Comparison of ENCODE assay signal across 8 cellular contexts in genomic region chr3:167750273-167750971, GRCh38.
A peak's percentile ranks its signal among the peaks of the same experiment; 100 is the strongest.
DNase-seq lines count a peak whose midpoint lies in the region; ATAC-seq and TF ChIP-seq lines count a peak whose summit lies in the region.

No MANE protein-coding gene starts in this region.

- no peak for TF ChIP-seq CTCF in GM13976 (IDR thresholded peaks at IDR 0.05; ENCODE audit: borderline replicate concordance, control extremely low read depth, extremely low read depth, insufficient read depth, missing control alignments)

- ATAC-seq in GM21360 (IDR thresholded peaks at IDR 0.05; ENCODE audit: unreplicated experiment) = peak; percentile 99
- peak; percentile 99 for ATAC-seq in HG03354 (IDR thresholded peaks at IDR 0.05; ENCODE audit: poor library complexity, severe bottlenecking, unreplicated experiment)

- in situ Hi-C loops in GM13976 (cut with MboI; ENCODE audit: low sequenced_read_pairs, unreplicated experiment) = no loop called here

- DNase-seq in GM13976 (ENCODE audit: low spot score) (peak; percentile 58), erythroblast (lab: John Stamatoyannopoulos, UW) (peak; percentile 17 to 37), anterior cingulate cortex (lab: John Stamatoyannopoulos, UW) (no peak), COR-L47 (lab: John Stamatoyannopoulos, UW) (no peak), AG20443 (ENCODE audit: low spot score) (no peak)
- no peak for DNase-seq in activated naive CD4-positive, alpha-beta T cell treated with anti-CD3 and anti-CD28 coated beads, Interleukin-2, amount 50 U/mL, for 16 hours

- TF ChIP-seq POLR2A in erythroblast (IDR thresholded peaks at IDR 0.05; ENCODE audit: low read length) = no peak

Comparison
In these comparisons a context has a peak if more than half of its experiments do, and no peak if none do; other contexts are left out.
1. DNase-seq: peak in GM13976 (single experiment) and erythroblast (2 of 2); none in anterior cingulate cortex (0 of 58), COR-L47 (single experiment), AG20443 (single experiment) and activated naive CD4-positive, alpha-beta T cell treated with anti-CD3 and anti-CD28 coated beads, Interleukin-2, amount 50 U/mL, for 16 hours (single experiment).